Comparison of ENCODE assay signal across 1 cellular context in the genomic region with DNA sequence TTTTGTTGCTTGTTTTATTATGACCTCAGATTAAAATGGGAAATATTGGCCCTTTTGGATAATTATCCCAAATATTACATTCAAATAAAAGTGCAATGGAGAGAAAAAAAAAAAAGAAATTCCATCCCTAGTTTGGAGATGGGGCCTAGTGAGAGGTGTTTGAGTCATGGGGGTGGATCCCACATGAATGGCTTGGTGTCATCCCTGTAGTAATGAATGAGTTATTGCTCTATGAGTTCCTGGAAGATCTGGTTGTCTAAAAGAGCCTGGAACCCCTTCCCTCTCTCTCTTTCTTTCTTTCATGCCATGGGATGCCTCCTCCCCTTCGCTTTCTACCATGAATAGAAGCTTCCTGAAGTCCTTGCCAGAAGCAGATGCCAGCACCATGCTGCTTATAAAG.
TF ChIP-seq lines count a peak whose summit lies in the region.

No MANE protein-coding gene starts in this region.

TF ChIP-seq in K562, 482 proteins besides CTCF, POLR2A, EP300 and RAD21:
- TF ChIP-seq, protein P1, sequence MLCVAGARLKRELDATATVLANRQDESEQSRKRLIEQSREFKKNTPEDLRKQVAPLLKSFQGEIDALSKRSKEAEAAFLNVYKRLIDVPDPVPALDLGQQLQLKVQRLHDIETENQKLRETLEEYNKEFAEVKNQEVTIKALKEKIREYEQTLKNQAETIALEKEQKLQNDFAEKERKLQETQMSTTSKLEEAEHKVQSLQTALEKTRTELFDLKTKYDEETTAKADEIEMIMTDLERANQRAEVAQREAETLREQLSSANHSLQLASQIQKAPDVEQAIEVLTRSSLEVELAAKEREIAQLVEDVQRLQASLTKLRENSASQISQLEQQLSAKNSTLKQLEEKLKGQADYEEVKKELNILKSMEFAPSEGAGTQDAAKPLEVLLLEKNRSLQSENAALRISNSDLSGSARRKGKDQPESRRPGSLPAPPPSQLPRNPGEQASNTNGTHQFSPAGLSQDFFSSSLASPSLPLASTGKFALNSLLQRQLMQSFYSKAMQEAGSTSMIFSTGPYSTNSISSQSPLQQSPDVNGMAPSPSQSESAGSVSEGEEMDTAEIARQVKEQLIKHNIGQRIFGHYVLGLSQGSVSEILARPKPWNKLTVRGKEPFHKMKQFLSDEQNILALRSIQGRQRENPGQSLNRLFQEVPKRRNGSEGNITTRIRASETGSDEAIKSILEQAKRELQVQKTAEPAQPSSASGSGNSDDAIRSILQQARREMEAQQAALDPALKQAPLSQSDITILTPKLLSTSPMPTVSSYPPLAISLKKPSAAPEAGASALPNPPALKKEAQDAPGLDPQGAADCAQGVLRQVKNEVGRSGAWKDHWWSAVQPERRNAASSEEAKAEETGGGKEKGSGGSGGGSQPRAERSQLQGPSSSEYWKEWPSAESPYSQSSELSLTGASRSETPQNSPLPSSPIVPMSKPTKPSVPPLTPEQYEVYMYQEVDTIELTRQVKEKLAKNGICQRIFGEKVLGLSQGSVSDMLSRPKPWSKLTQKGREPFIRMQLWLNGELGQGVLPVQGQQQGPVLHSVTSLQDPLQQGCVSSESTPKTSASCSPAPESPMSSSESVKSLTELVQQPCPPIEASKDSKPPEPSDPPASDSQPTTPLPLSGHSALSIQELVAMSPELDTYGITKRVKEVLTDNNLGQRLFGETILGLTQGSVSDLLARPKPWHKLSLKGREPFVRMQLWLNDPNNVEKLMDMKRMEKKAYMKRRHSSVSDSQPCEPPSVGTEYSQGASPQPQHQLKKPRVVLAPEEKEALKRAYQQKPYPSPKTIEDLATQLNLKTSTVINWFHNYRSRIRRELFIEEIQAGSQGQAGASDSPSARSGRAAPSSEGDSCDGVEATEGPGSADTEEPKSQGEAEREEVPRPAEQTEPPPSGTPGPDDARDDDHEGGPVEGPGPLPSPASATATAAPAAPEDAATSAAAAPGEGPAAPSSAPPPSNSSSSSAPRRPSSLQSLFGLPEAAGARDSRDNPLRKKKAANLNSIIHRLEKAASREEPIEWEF (CRISPR knock-in tag; IDR thresholded peaks at IDR 0.05), result no peak
- no peak for TF ChIP-seq CBX3 (IDR thresholded peaks at IDR 0.05; ENCODE audit: borderline replicate concordance in 1 of 2, low read length in 2 of 2)
- no peak for TF ChIP-seq KAT2B (IDR thresholded peaks at IDR 0.05; ENCODE audit: low read depth, low read length)
- TF ChIP-seq, protein P2, sequence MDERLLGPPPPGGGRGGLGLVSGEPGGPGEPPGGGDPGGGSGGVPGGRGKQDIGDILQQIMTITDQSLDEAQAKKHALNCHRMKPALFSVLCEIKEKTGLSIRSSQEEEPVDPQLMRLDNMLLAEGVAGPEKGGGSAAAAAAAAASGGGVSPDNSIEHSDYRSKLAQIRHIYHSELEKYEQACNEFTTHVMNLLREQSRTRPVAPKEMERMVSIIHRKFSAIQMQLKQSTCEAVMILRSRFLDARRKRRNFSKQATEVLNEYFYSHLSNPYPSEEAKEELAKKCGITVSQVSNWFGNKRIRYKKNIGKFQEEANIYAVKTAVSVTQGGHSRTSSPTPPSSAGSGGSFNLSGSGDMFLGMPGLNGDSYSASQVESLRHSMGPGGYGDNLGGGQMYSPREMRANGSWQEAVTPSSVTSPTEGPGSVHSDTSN (CRISPR knock-in tag; IDR thresholded peaks at IDR 0.05; ENCODE audit: low read depth), result no peak
- TF ChIP-seq, protein P2 (tag; conservative IDR thresholded peaks at IDR 0.05; ENCODE audit: low read depth), result peak; percentile 34; the same call in 1 of the 2 replicates
- TF ChIP-seq TGIF2 (CRISPR knock-in tag; IDR thresholded peaks at IDR 0.05), result no peak
- no peak for TF ChIP-seq ZHX1 (conservative IDR thresholded peaks at IDR 0.05; ENCODE audit: low read length)
- no peak for TF ChIP-seq ZNF79 (CRISPR knock-in tag; IDR thresholded peaks at IDR 0.05; ENCODE audit: low read depth)
- no peak for TF ChIP-seq POLR3G (IDR thresholded peaks at IDR 0.05; ENCODE audit: extremely low read depth, insufficient read length, insufficient replicate concordance)
- TF ChIP-seq PKNOX1 (IDR thresholded peaks at IDR 0.05), result peak; percentile 48
- no peak for TF ChIP-seq MBD2 (IDR thresholded peaks at IDR 0.05; ENCODE audit: borderline replicate concordance, low read depth)
- no peak for TF ChIP-seq SREBF1 (IDR thresholded peaks at IDR 0.05; ENCODE audit: borderline replicate concordance, low read depth, low read length)
- TF ChIP-seq MEIS2 (IDR thresholded peaks at IDR 0.05; ENCODE audit: partially characterized antibody), result peak; percentile 59
